ENCODE assay signal across 17 cellular contexts in genomic region chr6:129191275-129191674, GRCh38.
A peak's percentile ranks its signal among the peaks of the same experiment; 100 is the strongest.
DNase-seq lines count a peak whose midpoint lies in the region; FAIRE-seq and TF ChIP-seq lines count a peak whose summit lies in the region.
"Had no signal": no experiment of that assay in that cellular context is flagged by ENCODE, and none has a peak within 500 bp of the region (broad histone marks: within the 10 kb centered on the region; RNA-seq: fewer than 3 reads in every experiment).

No MANE protein-coding gene starts in this region.

- no peak for TF ChIP-seq CTCF in Caco-2 (IDR thresholded peaks at IDR 0.05; ENCODE audit: insufficient read depth in 1 of 2, low read depth in 1 of 2, low read length in 1 of 2, severe bottlenecking in 1 of 2, unreplicated experiment in 1 of 2)
- no peak for TF ChIP-seq CTCF in ascending aorta (IDR thresholded peaks at IDR 0.05)

- POLR2A ChIA-PET in Caco-2 (lab: Charles Lee): no interaction called here

- H3K27me3 ChIP-seq in Caco-2 (replicated peaks; ENCODE audit: control insufficient read depth, insufficient read depth, low read length): no peaks in the 10 kb centered on the region
- no peaks in the 10 kb centered on the region for H3K27me3 ChIP-seq in small intestine (ENCODE audit: control insufficient read depth in 2 of 2, insufficient read depth in 2 of 2, low read length in 2 of 2)
- no peaks in the 10 kb centered on the region for H3K27me3 ChIP-seq in ascending aorta

- no peaks in the 10 kb centered on the region for H3K9me3 ChIP-seq in Caco-2
- H3K9me3 ChIP-seq in small intestine (ENCODE audit: control insufficient read depth, low read depth): no peaks in the 10 kb centered on the region
- H3K9me3 ChIP-seq in ascending aorta: no peaks in the 10 kb centered on the region

- CTCF ChIA-PET in Caco-2 (lab: Charles Lee): no interaction called here

- H3K4me1 Mint-ChIP-seq in Caco-2 (ENCODE audit: low read depth, unreplicated experiment): peaks cover 10% of the 10 kb centered on the region

- H3K4me3 Mint-ChIP-seq in Caco-2 (ENCODE audit: unreplicated experiment): no peak overlapping the region
- H3K4me3 Mint-ChIP-seq: H9 had no signal

- no peaks in the 10 kb centered on the region for H3K36me3 Mint-ChIP-seq in Caco-2 (ENCODE audit: insufficient read depth, unreplicated experiment)

- H3K27ac Mint-ChIP-seq in Caco-2 (ENCODE audit: unreplicated experiment): no peak overlapping the region
- H3K27ac Mint-ChIP-seq: H9 had no signal

- no peaks in the 10 kb centered on the region for H3K27me3 Mint-ChIP-seq in Caco-2 (ENCODE audit: insufficient read depth, unreplicated experiment)

- H3K4me3 ChIP-seq in Caco-2 (ENCODE audit: low read depth, low read length) (no peak overlapping the region), small intestine (ENCODE audit: low read depth in 1 of 2, low read length in 2 of 2) (no peak overlapping the region), ascending aorta (no peak overlapping the region)

- no peaks in the 10 kb centered on the region for H3K9me3 Mint-ChIP-seq in Caco-2 (ENCODE audit: unreplicated experiment)
- H3K9me3 Mint-ChIP-seq: H9 had no signal

- DNase-seq in Caco-2 (peak; percentile 12 to 44), HT-29 (ENCODE audit: low spot score) (peak; percentile 48), SW480 (ENCODE audit: low spot score) (peak; percentile 68), small intestine (peak; percentile 40), ascending aorta (ENCODE audit: low spot score in 2 of 2) (no peak), T1000 (lab: John Stamatoyannopoulos, UW) (no peak), cerebellar nuclear complex (lab: John Stamatoyannopoulos, UW) (no peak)
- DNase-seq: DMS 273 treated with DMSO at 0.1 percent for 48 hours, DND-41, H9, Kasumi-1, NCI-H1417 treated with DMSO at 0.1 percent for 48 hours, NCI-H187 treated with DMSO at 0.1 percent for 48 hours, NCI-H2227 treated with DMSO at 0.1 percent for 48 hours, NCI-H510A treated with DMSO at 0.1 percent for 48 hours, Right ventricle myocardium superior had no signal

- H3K4me1 ChIP-seq in Caco-2 (peaks cover 12% of the 10 kb centered on the region), small intestine (ENCODE audit: control insufficient read depth in 2 of 2, insufficient read depth in 1 of 2, low read depth in 1 of 2, low read length in 1 of 2) (no peaks in the 10 kb centered on the region), ascending aorta (no peaks in the 10 kb centered on the region)

- H3K27ac ChIP-seq in small intestine (ENCODE audit: low read depth in 1 of 2, low read length in 1 of 2) (no peak overlapping the region), ascending aorta (no peak overlapping the region)
- H3K27ac ChIP-seq: C4-2B had no signal

- no TSS peak for BruUV-seq in Caco-2 (replicated peaks; lab: Mats Ljungman, UMichigan)

- 12 to 52% (median 25%) methylated on average over 2 of the region's 2 CpGs for WGBS in small intestine, 3 donors

- no peak for FAIRE-seq in small intestine (lab: Jason Lieb, UNC)

- intact Hi-C loops in Caco-2 (cut with micrococcal nuclease; ENCODE audit: unreplicated experiment): no loop called here
- intact Hi-C loops in ascending aorta (cut with DNase I): no loop called here

- H3K36me3 ChIP-seq in Caco-2 (ENCODE audit: control insufficient read depth, insufficient read depth, low read length) (no peaks in the 10 kb centered on the region), small intestine (ENCODE audit: control insufficient read depth in 2 of 2, insufficient read depth in 2 of 2, low read length in 2 of 2) (no peaks in the 10 kb centered on the region), ascending aorta (no peaks in the 10 kb centered on the region)

Comparison
In these comparisons a context has a peak if more than half of its experiments do, and no peak if none do; other contexts are left out.
1. DNase-seq: peak in Caco-2 (2 of 2), HT-29 (single experiment), SW480 (single experiment) and small intestine (single experiment); none in ascending aorta (0 of 2), T1000 (single experiment) and cerebellar nuclear complex (0 of 2).